8 cellular contexts compared by ENCODE assay signal in genomic region chr6:99349620-99350141, GRCh38. TPM values are rescaled to one million over a fixed set of nuclear protein-coding genes. Genes with fewer than 3 reads are reported as not detected.
DNase-seq lines count a peak whose midpoint lies in the region; ATAC-seq lines count a peak whose summit lies in the region.

FAXC (minus strand) TSS chr6:99349674; CDS start chr6:99349372, 302 bp downstream.

- H3K4me3 ChIP-seq in rectal smooth muscle tissue (ENCODE audit: low read length): peak within 1 kb of the TSS; percentile 61

- H3K36me3 Mint-ChIP-seq in activated CD8-positive, alpha-beta memory T cell treated with anti-CD3 and anti-CD28 coated beads, Interleukin-2, amount 10 ng/mL, durations not matched to agents 7 days and 5 days: no peaks in the 10 kb centered on the region

- no peak for DNase-seq in activated CD8-positive, alpha-beta memory T cell treated with anti-CD3 and anti-CD28 coated beads, Interleukin-2, amount 10 ng/mL, durations not matched to agents 7 days and 5 days
- DNase-seq in activated CD8-positive, alpha-beta memory T cell treated with anti-CD3 and anti-CD28 coated beads, Interleukin-2, amount 50 U/mL, for 4 hours: no peak
- DNase-seq in NCI-H2227 treated with DMSO at 0.1 percent for 48 hours (lab: John Stamatoyannopoulos, UW) (peak; percentile 39), anterior cingulate cortex (lab: John Stamatoyannopoulos, UW) (peak in 31 of 58 donors; percentile 8 to 67 (median 37)), hippocampal formation (lab: John Stamatoyannopoulos, UW) (peak; percentile 5 to 20), SW 1271 (lab: John Stamatoyannopoulos, UW) (no peak)

- H3K9ac ChIP-seq in rectal smooth muscle tissue (ENCODE audit: low read length): peak within 1 kb of the TSS; percentile 27

- H3K27me3 Mint-ChIP-seq in activated CD8-positive, alpha-beta memory T cell treated with anti-CD3 and anti-CD28 coated beads, Interleukin-2, amount 10 ng/mL, durations not matched to agents 7 days and 5 days: peaks cover 75% of the 10 kb centered on the region

- H3K36me3 ChIP-seq in rectal smooth muscle tissue (ENCODE audit: control insufficient read depth, insufficient read depth, low read length): no peaks in the 10 kb centered on the region

- no peaks in the 10 kb centered on the region for H3K27me3 ChIP-seq in rectal smooth muscle tissue (ENCODE audit: control insufficient read depth, insufficient read depth, low read length)

- ATAC-seq in activated CD8-positive, alpha-beta memory T cell treated with anti-CD3 and anti-CD28 coated beads, Interleukin-2, amount 10 ng/mL, durations not matched to agents 7 days and 5 days: peak; percentile 67
- ATAC-seq in HG02759 (IDR thresholded peaks at IDR 0.05; ENCODE audit: unreplicated experiment): peak; percentile 71

- no peaks in the 10 kb centered on the region for H3K9me3 Mint-ChIP-seq in activated CD8-positive, alpha-beta memory T cell treated with anti-CD3 and anti-CD28 coated beads, Interleukin-2, amount 10 ng/mL, durations not matched to agents 7 days and 5 days (ENCODE audit: low read depth)

- CTCF ChIA-PET in activated CD8-positive, alpha-beta memory T cell treated with anti-CD3 and anti-CD28 coated beads, Interleukin-2, amount 10 ng/mL, durations not matched to agents 7 days and 5 days (lab: Charles Lee): interaction anchor here (1.5 kb wide), 1 partner anchor 20 kb away, joined by 5 read pairs; no protein-coding TSS in a partner anchor

- H3K27ac Mint-ChIP-seq in activated CD8-positive, alpha-beta memory T cell treated with anti-CD3 and anti-CD28 coated beads, Interleukin-2, amount 10 ng/mL, durations not matched to agents 7 days and 5 days: no peak within 1 kb of the TSS

- H3K4me1 Mint-ChIP-seq in activated CD8-positive, alpha-beta memory T cell treated with anti-CD3 and anti-CD28 coated beads, Interleukin-2, amount 10 ng/mL, durations not matched to agents 7 days and 5 days: peaks cover 4% of the 10 kb centered on the region

- peak within 1 kb of the TSS; percentile 88 for H3K27ac ChIP-seq in rectal smooth muscle tissue (ENCODE audit: low read depth, low read length)

- H3K4me1 ChIP-seq in rectal smooth muscle tissue (ENCODE audit: control insufficient read depth, insufficient read depth, low read length): no peaks in the 10 kb centered on the region

- H3K4me3 Mint-ChIP-seq in activated CD8-positive, alpha-beta memory T cell treated with anti-CD3 and anti-CD28 coated beads, Interleukin-2, amount 10 ng/mL, durations not matched to agents 7 days and 5 days: peak within 1 kb of the TSS; percentile 42

RNA-seq across cellular contexts. Expression of gene FAXC, which starts in this region (rescaled TPM):
- total RNA-seq in activated CD8-positive, alpha-beta memory T cell treated with anti-CD3 and anti-CD28 coated beads, Interleukin-2, amount 10 ng/mL, durations not matched to agents 7 days and 5 days: under 1 TPM in 1 of 2 experiments, not detected in 1; 0.30 TPM

Comparison
In these comparisons a context has a peak if more than half of its experiments do, and no peak if none do; other contexts are left out.
1. Peak in ATAC-seq in activated CD8-positive, alpha-beta memory T cell treated with anti-CD3 and anti-CD28 coated beads, Interleukin-2, amount 10 ng/mL, durations not matched to agents 7 days and 5 days; RNA of the gene not detected or under 1 TPM.
2. DNase-seq: peak in NCI-H2227 treated with DMSO at 0.1 percent for 48 hours (single experiment), anterior cingulate cortex (31 of 58) and hippocampal formation (2 of 2); none in activated CD8-positive, alpha-beta memory T cell treated with anti-CD3 and anti-CD28 coated beads, Interleukin-2, amount 10 ng/mL, durations not matched to agents 7 days and 5 days (single experiment), activated CD8-positive, alpha-beta memory T cell treated with anti-CD3 and anti-CD28 coated beads, Interleukin-2, amount 50 U/mL, for 4 hours (single experiment) and SW 1271 (0 of 2).